14 cellular contexts compared by ENCODE assay signal in genomic region chr19:383040-383439, GRCh38.
A peak's percentile ranks its signal among the peaks of the same experiment; 100 is the strongest.
DNase-seq lines count a peak whose midpoint lies in the region; ATAC-seq and TF ChIP-seq lines count a peak whose summit lies in the region.
"Had no signal": no experiment of that assay in that cellular context is flagged by ENCODE, and none has a peak within 500 bp of the region (broad histone marks: within the 10 kb centered on the region; RNA-seq: fewer than 3 reads in every experiment).

No MANE protein-coding gene starts in this region.

- H3K4me2 ChIP-seq in BLaER1 = peak overlapping the region; percentile 40

- no peak for TF ChIP-seq CTCF in WERI-Rb-1 (IDR thresholded peaks at IDR 0.05; ENCODE audit: low read depth, low read length)

- H4K20me1 ChIP-seq in BLaER1 = no peaks in the 10 kb centered on the region

- TF ChIP-seq POLR2A in GM18505 (IDR thresholded peaks at IDR 0.05; ENCODE audit: borderline replicate concordance, extremely low read depth, insufficient read depth, insufficient read length) = no peak

- H3K9me3 ChIP-seq in BLaER1 (peaks cover 85% of the 10 kb centered on the region), WERI-Rb-1 (ENCODE audit: severe bottlenecking) (peaks cover 3% of the 10 kb centered on the region)
- H3K9me3 ChIP-seq: SJSA1, thoracic aorta had no signal

- no peaks in the 10 kb centered on the region for H3K27me3 ChIP-seq in BLaER1
- H3K27me3 ChIP-seq in WERI-Rb-1 (ENCODE audit: insufficient read depth, low read depth, severe bottlenecking) = no peaks in the 10 kb centered on the region
- H3K27me3 ChIP-seq: SJSA1 had no signal

- DNase-seq in WERI-Rb-1 (no peak), epithelial cell of prostate (ENCODE audit: low read depth, low spot score) (no peak), GM19240 (ENCODE audit: insufficient read length, low spot score) (no peak), DMS114 treated with DMSO at 0.1 percent for 48 hours (lab: John Stamatoyannopoulos, UW; ENCODE audit: unreplicated experiment) (no peak)
- no peak for DNase-seq in activated CD4-positive, alpha-beta T cell treated with anti-CD3 and anti-CD28 coated beads for 1 hour
- DNase-seq: activated naive CD4-positive, alpha-beta T cell; COR-L47; erythroblast had no signal

- H3K27ac ChIP-seq in BLaER1 (peak overlapping the region; percentile 70), WERI-Rb-1 (peak overlapping the region; percentile 12; the same call in 1 of the 2 replicates), epithelial cell of prostate (peak overlapping the region; percentile 41)
- H3K27ac ChIP-seq: SJSA1, thoracic aorta had no signal

- H3K4me1 ChIP-seq in BLaER1 = peaks cover 20% of the 10 kb centered on the region
- H3K4me1 ChIP-seq: SJSA1 had no signal

- peak; percentile 17 for ATAC-seq in GM18505 (IDR thresholded peaks at IDR 0.05; ENCODE audit: unreplicated experiment)
- no peak for ATAC-seq in GM18907 (IDR thresholded peaks at IDR 0.05; ENCODE audit: unreplicated experiment)
- ATAC-seq: naive thymus-derived CD4-positive, alpha-beta T cell had no signal

- H3K4me3 ChIP-seq in BLaER1 (peak overlapping the region; percentile 54), WERI-Rb-1 (ENCODE audit: low read depth, low read length) (no peak overlapping the region)
- H3K4me3 ChIP-seq: SJSA1, thoracic aorta had no signal

- H3K36me3 ChIP-seq in BLaER1 = no peaks in the 10 kb centered on the region
- no peaks in the 10 kb centered on the region for H3K36me3 ChIP-seq in WERI-Rb-1
- H3K36me3 ChIP-seq: SJSA1, thoracic aorta had no signal

- no peak overlapping the region for H3K9ac ChIP-seq in BLaER1

Comparison
In these comparisons a context has a peak if more than half of its experiments do, and no peak if none do; other contexts are left out.
1. H3K27ac ChIP-seq: peak in every context shown above with its lines; median percentile 70 in BLaER1; 41 in epithelial cell of prostate; 12 in WERI-Rb-1.